In the genomic region with DNA sequence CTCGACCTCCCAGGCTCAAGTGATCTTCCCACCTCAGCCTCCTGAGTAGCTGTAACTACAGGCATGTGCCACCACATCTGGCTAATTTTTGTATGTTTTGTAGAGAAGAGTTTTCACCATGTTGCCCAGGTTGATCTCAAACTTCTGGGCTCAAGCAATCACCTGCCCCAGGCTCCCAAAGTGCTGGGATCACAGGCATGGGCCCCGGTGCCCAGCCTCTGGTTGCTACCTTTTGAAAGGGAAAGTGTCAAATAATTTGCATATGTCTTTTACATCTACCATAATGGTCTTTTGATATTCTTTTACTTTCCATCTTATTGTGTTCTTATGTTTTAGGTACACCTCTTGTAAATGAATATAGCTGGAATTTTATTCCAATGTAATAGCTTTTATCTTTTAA, we compare ENCODE assay signal across 1 cellular context.
TF ChIP-seq lines count a peak whose summit lies in the region.

No MANE protein-coding gene starts in this region.

TF ChIP-seq in K562, 482 proteins besides CTCF, POLR2A, EP300 and RAD21 (continued from another document):
- TF ChIP-seq, protein P1, sequence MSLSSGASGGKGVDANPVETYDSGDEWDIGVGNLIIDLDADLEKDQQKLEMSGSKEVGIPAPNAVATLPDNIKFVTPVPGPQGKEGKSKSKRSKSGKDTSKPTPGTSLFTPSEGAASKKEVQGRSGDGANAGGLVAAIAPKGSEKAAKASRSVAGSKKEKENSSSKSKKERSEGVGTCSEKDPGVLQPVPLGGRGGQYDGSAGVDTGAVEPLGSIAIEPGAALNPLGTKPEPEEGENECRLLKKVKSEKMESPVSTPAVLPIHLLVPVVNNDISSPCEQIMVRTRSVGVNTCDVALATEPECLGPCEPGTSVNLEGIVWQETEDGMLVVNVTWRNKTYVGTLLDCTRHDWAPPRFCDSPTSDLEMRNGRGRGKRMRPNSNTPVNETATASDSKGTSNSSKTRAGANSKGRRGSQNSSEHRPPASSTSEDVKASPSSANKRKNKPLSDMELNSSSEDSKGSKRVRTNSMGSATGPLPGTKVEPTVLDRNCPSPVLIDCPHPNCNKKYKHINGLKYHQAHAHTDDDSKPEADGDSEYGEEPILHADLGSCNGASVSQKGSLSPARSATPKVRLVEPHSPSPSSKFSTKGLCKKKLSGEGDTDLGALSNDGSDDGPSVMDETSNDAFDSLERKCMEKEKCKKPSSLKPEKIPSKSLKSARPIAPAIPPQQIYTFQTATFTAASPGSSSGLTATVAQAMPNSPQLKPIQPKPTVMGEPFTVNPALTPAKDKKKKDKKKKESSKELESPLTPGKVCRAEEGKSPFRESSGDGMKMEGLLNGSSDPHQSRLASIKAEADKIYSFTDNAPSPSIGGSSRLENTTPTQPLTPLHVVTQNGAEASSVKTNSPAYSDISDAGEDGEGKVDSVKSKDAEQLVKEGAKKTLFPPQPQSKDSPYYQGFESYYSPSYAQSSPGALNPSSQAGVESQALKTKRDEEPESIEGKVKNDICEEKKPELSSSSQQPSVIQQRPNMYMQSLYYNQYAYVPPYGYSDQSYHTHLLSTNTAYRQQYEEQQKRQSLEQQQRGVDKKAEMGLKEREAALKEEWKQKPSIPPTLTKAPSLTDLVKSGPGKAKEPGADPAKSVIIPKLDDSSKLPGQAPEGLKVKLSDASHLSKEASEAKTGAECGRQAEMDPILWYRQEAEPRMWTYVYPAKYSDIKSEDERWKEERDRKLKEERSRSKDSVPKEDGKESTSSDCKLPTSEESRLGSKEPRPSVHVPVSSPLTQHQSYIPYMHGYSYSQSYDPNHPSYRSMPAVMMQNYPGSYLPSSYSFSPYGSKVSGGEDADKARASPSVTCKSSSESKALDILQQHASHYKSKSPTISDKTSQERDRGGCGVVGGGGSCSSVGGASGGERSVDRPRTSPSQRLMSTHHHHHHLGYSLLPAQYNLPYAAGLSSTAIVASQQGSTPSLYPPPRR (CRISPR knock-in tag; IDR thresholded peaks at IDR 0.05; ENCODE audit: borderline replicate concordance) = no peak
- TF ChIP-seq ZNF12 (CRISPR knock-in tag; IDR thresholded peaks at IDR 0.05) = no peak
